ENCODE assay signal across 12 cellular contexts in genomic region chr6:1606533-1607235, GRCh38. TPM values are rescaled to one million over a fixed set of nuclear protein-coding genes. Genes with fewer than 3 reads are reported as not detected.
DNase-seq lines count a peak whose midpoint lies in the region; ATAC-seq, FAIRE-seq and TF ChIP-seq lines count a peak whose summit lies in the region.
"Had no signal": no experiment of that assay in that cellular context is flagged by ENCODE, and none has a peak within 500 bp of the region (broad histone marks: within the 10 kb centered on the region; RNA-seq: fewer than 3 reads in every experiment).

No MANE protein-coding gene starts in this region.

- peaks cover 0 to 21% of the 10 kb centered on the region in 2 donors for H3K4me1 ChIP-seq in kidney (ENCODE audit: control insufficient read depth in 1 of 2, insufficient read depth in 1 of 2, low read depth in 1 of 2, low read length in 2 of 2)

- peaks cover 4% of the 10 kb centered on the region for H3K36me3 Mint-ChIP-seq in natural killer cell treated with Interleukin-12 subunit alpha and Interleukin-12 subunit beta and Interleukin-15 and Interleukin-18, amount 100 ng/mL, for 72 hours
- H3K36me3 Mint-ChIP-seq in natural killer cell (no peaks in the 10 kb centered on the region), type B pancreatic cell (no peaks in the 10 kb centered on the region)
- H3K36me3 Mint-ChIP-seq in activated T-helper 17 cell treated with anti-CD3 and anti-CD28 coated beads, Interleukin-2, amount 50 U/mL, for 72 hours (ENCODE audit: low read depth): no peaks in the 10 kb centered on the region

- peak overlapping the region; percentile 59 for H3K4me3 Mint-ChIP-seq in natural killer cell treated with Interleukin-12 subunit alpha and Interleukin-12 subunit beta and Interleukin-15 and Interleukin-18, amount 100 ng/mL, for 72 hours
- H3K4me3 Mint-ChIP-seq in natural killer cell (no peak overlapping the region), type B pancreatic cell (peak overlapping the region; percentile 88)
- peak overlapping the region; percentile 35 for H3K4me3 Mint-ChIP-seq in activated T-helper 17 cell treated with anti-CD3 and anti-CD28 coated beads, Interleukin-2, amount 50 U/mL, for 72 hours

- intact Hi-C loops in natural killer cell (cut with micrococcal nuclease): no loop called here
- intact Hi-C loops in kidney (cut with DNase I): no loop called here

- no peak for FAIRE-seq in kidney (lab: Jason Lieb, UNC)

- no peaks in the 10 kb centered on the region for H3K36me3 ChIP-seq in kidney (ENCODE audit: control insufficient read depth in 1 of 2, insufficient read depth in 2 of 2, low read length in 2 of 2)
- H3K36me3 ChIP-seq: lower lobe of right lung, sigmoid colon had no signal

- no peak for TF ChIP-seq CTCF in natural killer cell (IDR thresholded peaks at IDR 0.05)
- TF ChIP-seq CTCF in kidney (IDR thresholded peaks at IDR 0.05; ENCODE audit: borderline replicate concordance, extremely low read depth, insufficient read depth): no peak
- TF ChIP-seq CTCF in type B pancreatic cell (conservative IDR thresholded peaks at IDR 0.05): no peak

- peak overlapping the region in 1 of 2 donors; percentile 54 for H3K4me3 ChIP-seq in kidney (ENCODE audit: low read length in 2 of 2)
- H3K4me3 ChIP-seq: lower lobe of right lung, sigmoid colon had no signal

- H3K27ac ChIP-seq in kidney (ENCODE audit: low read depth in 2 of 2, low read length in 2 of 2): peak overlapping the region in 1 of 2 donors; percentile 85
- H3K27ac ChIP-seq: KMS-11, lower lobe of right lung, sigmoid colon had no signal

- peak overlapping the region; percentile 17 to 30 for H3K27ac Mint-ChIP-seq in natural killer cell treated with Interleukin-12 subunit alpha and Interleukin-12 subunit beta and Interleukin-15 and Interleukin-18, amount 100 ng/mL, for 72 hours
- H3K27ac Mint-ChIP-seq in natural killer cell (no peak overlapping the region), type B pancreatic cell (peak overlapping the region; percentile 87)
- H3K27ac Mint-ChIP-seq in activated T-helper 17 cell treated with anti-CD3 and anti-CD28 coated beads, Interleukin-2, amount 50 U/mL, for 72 hours: no peak overlapping the region

- H3K9me3 Mint-ChIP-seq in natural killer cell treated with Interleukin-12 subunit alpha and Interleukin-12 subunit beta and Interleukin-15 and Interleukin-18, amount 100 ng/mL, for 72 hours: no peaks in the 10 kb centered on the region
- no peaks in the 10 kb centered on the region for H3K9me3 Mint-ChIP-seq in natural killer cell
- no peaks in the 10 kb centered on the region for H3K9me3 Mint-ChIP-seq in activated T-helper 17 cell treated with anti-CD3 and anti-CD28 coated beads, Interleukin-2, amount 50 U/mL, for 72 hours
- no peaks in the 10 kb centered on the region for H3K9me3 Mint-ChIP-seq in type B pancreatic cell

- H3K4me1 Mint-ChIP-seq in natural killer cell treated with Interleukin-12 subunit alpha and Interleukin-12 subunit beta and Interleukin-15 and Interleukin-18, amount 100 ng/mL, for 72 hours (ENCODE audit: low read depth in 2 of 2): peaks cover 30% of the 10 kb centered on the region in 2 donors
- H3K4me1 Mint-ChIP-seq in natural killer cell: peaks cover 33 to 36% of the 10 kb centered on the region in 2 donors
- H3K4me1 Mint-ChIP-seq in activated T-helper 17 cell treated with anti-CD3 and anti-CD28 coated beads, Interleukin-2, amount 50 U/mL, for 72 hours: peaks cover 12% of the 10 kb centered on the region
- peaks cover 34% of the 10 kb centered on the region for H3K4me1 Mint-ChIP-seq in type B pancreatic cell (ENCODE audit: unreplicated experiment)

- peaks cover 49 to 59% of the 10 kb centered on the region in 2 donors for H3K27me3 Mint-ChIP-seq in natural killer cell treated with Interleukin-12 subunit alpha and Interleukin-12 subunit beta and Interleukin-15 and Interleukin-18, amount 100 ng/mL, for 72 hours
- H3K27me3 Mint-ChIP-seq in natural killer cell (ENCODE audit: low read depth in 2 of 2) (peaks cover 54 to 56% of the 10 kb centered on the region in 2 donors), type B pancreatic cell (peaks cover 62% of the 10 kb centered on the region)
- peaks cover 58% of the 10 kb centered on the region for H3K27me3 Mint-ChIP-seq in activated T-helper 17 cell treated with anti-CD3 and anti-CD28 coated beads, Interleukin-2, amount 50 U/mL, for 72 hours

- no peaks in the 10 kb centered on the region for H3K9me3 ChIP-seq in kidney (ENCODE audit: control insufficient read depth in 1 of 2, low read length in 2 of 2)
- H3K9me3 ChIP-seq: lower lobe of right lung, sigmoid colon had no signal

- no peak for ATAC-seq in natural killer cell treated with Interleukin-12 subunit alpha and Interleukin-12 subunit beta and Interleukin-15 and Interleukin-18, amount 100 ng/mL, for 72 hours
- ATAC-seq in natural killer cell: no peak
- ATAC-seq in activated T-helper 17 cell treated with anti-CD3 and anti-CD28 coated beads, Interleukin-2, amount 50 U/mL, for 72 hours (replicated peaks): no peak
- no peak for ATAC-seq in HG02981 (IDR thresholded peaks at IDR 0.05; ENCODE audit: unreplicated experiment)
- ATAC-seq in HG03135 (IDR thresholded peaks at IDR 0.05; ENCODE audit: unreplicated experiment): no peak
- ATAC-seq: lower lobe of right lung had no signal

- H3K9ac ChIP-seq in kidney (ENCODE audit: low read length in 2 of 2): no peak overlapping the region
- H3K9ac ChIP-seq: KMS-11 had no signal

- DNase-seq in natural killer cell treated with Interleukin-12 subunit alpha and Interleukin-12 subunit beta and Interleukin-15 and Interleukin-18, amount 100 ng/mL, for 72 hours (ENCODE audit: low spot score): no peak
- DNase-seq in natural killer cell (no peak), kidney (peak; percentile 74), type B pancreatic cell (ENCODE audit: extremely low spot score, unreplicated experiment) (no peak), RPMI8226 (no peak)
- DNase-seq: lower lobe of right lung, NCI-H446 treated with DMSO at 0.1 percent for 48 hours had no signal

RNA-seq across cellular contexts. Expression of gene FOXC1, which starts 3.0 kb away (rescaled TPM):
- under 1 TPM; 0.36 to 0.57 TPM for total RNA-seq in natural killer cell treated with Interleukin-12 subunit alpha and Interleukin-12 subunit beta and Interleukin-15 and Interleukin-18, amount 100 ng/mL, for 72 hours
- under 1 TPM in 2 of 3 donors, not detected in 1; 0.16 to 0.21 TPM for total RNA-seq in natural killer cell
- total RNA-seq in activated T-helper 17 cell treated with anti-CD3 and anti-CD28 coated beads, Interleukin-2, amount 50 U/mL, for 72 hours: not detected
- total RNA-seq in kidney: 58.5 TPM
- polyA plus RNA-seq in kidney (ENCODE audit: insufficient read depth, low read depth, low replicate concordance): 18.0 TPM
- 20.8 and 53.5 TPM in 2 replicates for total RNA-seq in type B pancreatic cell (ENCODE audit: low replicate concordance)

Comparison
In these comparisons a context has a peak if more than half of its experiments do, and no peak if none do; other contexts are left out.
1. H3K27ac Mint-ChIP-seq: peak in natural killer cell treated with Interleukin-12 subunit alpha and Interleukin-12 subunit beta and Interleukin-15 and Interleukin-18, amount 100 ng/mL, for 72 hours (2 of 2) and type B pancreatic cell (single experiment); none in natural killer cell (0 of 2) and activated T-helper 17 cell treated with anti-CD3 and anti-CD28 coated beads, Interleukin-2, amount 50 U/mL, for 72 hours (single experiment).
2. RNA of gene FOXC1, which starts 3.0 kb away (total RNA-seq): 58.5 TPM in kidney (single experiment) and 20.8 to 53.5 TPM in type B pancreatic cell; 0.36 to 0.57 TPM in natural killer cell treated with Interleukin-12 subunit alpha and Interleukin-12 subunit beta and Interleukin-15 and Interleukin-18, amount 100 ng/mL, for 72 hours, 0.16 to 0.21 TPM in natural killer cell and not detected in activated T-helper 17 cell treated with anti-CD3 and anti-CD28 coated beads, Interleukin-2, amount 50 U/mL, for 72 hours; every median in the first group is over 10 times any median in the second.